In genomic region chr10:65470986-65471385, GRCh38 we compare ENCODE assay signal across 25 cellular contexts.
"Had no signal": no experiment of that assay in that cellular context is flagged by ENCODE, and none has a peak within 500 bp of the region (broad histone marks: within the 10 kb centered on the region; RNA-seq: fewer than 3 reads in every experiment).

No MANE protein-coding gene starts in this region.

- H3K36me3 ChIP-seq: heart left ventricle, left ventricle myocardium inferior, lower lobe of right lung, pancreas, right lobe of liver, tibial nerve, upper lobe of right lung had no signal

- H3K4me3 Mint-ChIP-seq: central memory CD8-positive, alpha-beta T cell; immature natural killer cell; memory B cell; naive B cell; nephron progenitor cell; stimulated activated naive B cell treated with anti-CD40 and anti-IgM and Interleukin-4, amounts not matched to agents 10 μg/mL and 1 μg/mL and 100 μg/mL, for 72 hours; stimulated activated naive CD8-positive, alpha-beta T cell treated with anti-CD3 and anti-CD28 coated beads, Interleukin-15, amount 100 ng/mL, for 72 hours had no signal

- ATAC-seq: heart left ventricle; left cardiac atrium; lower lobe of right lung; pancreas; right lobe of liver; stimulated activated naive B cell treated with anti-CD40 and anti-IgM and Interleukin-4, amounts not matched to agents 10 μg/mL and 1 μg/mL and 100 μg/mL, for 72 hours; stimulated activated naive CD8-positive, alpha-beta T cell treated with anti-CD3 and anti-CD28 coated beads, Interleukin-15, amount 100 ng/mL, for 72 hours; upper lobe of right lung had no signal

- H3K27ac ChIP-seq: dorsolateral prefrontal cortex, heart left ventricle, left ventricle myocardium inferior, lower lobe of right lung, pancreas, right lobe of liver, testis, tibial nerve, upper lobe of right lung had no signal

- H3K4me1 ChIP-seq: heart left ventricle, left ventricle myocardium inferior, lower lobe of right lung, pancreas, right lobe of liver, testis, tibial nerve, upper lobe of right lung had no signal

- H3K4me1 Mint-ChIP-seq: central memory CD8-positive, alpha-beta T cell; immature natural killer cell; memory B cell; naive B cell; nephron progenitor cell; stimulated activated naive B cell treated with anti-CD40 and anti-IgM and Interleukin-4, amounts not matched to agents 10 μg/mL and 1 μg/mL and 100 μg/mL, for 72 hours; stimulated activated naive CD8-positive, alpha-beta T cell treated with anti-CD3 and anti-CD28 coated beads, Interleukin-15, amount 100 ng/mL, for 72 hours had no signal

- H3K27ac Mint-ChIP-seq: immature natural killer cell; memory B cell; naive B cell; nephron progenitor cell; progenitor cell of endocrine pancreas; stimulated activated naive B cell treated with anti-CD40 and anti-IgM and Interleukin-4, amounts not matched to agents 10 μg/mL and 1 μg/mL and 100 μg/mL, for 72 hours; stimulated activated naive CD8-positive, alpha-beta T cell treated with anti-CD3 and anti-CD28 coated beads, Interleukin-15, amount 100 ng/mL, for 72 hours had no signal

- H3K36me3 Mint-ChIP-seq: memory B cell; naive B cell; stimulated activated naive B cell treated with anti-CD40 and anti-IgM and Interleukin-4, amounts not matched to agents 10 μg/mL and 1 μg/mL and 100 μg/mL, for 72 hours had no signal

- DNase-seq: cortex of kidney; dorsolateral prefrontal cortex; effector CD8-positive, alpha-beta T cell; heart left ventricle; hippocampal formation; immature natural killer cell; left cardiac atrium; left ventricle myocardium inferior; lower lobe of right lung; midbrain; naive B cell; nephron progenitor cell; pancreas; retina; right lobe of liver; stimulated activated CD4-positive, alpha-beta T cell treated with anti-CD3 and anti-CD28 coated beads, Interleukin-2, amount 100 ng/mL, for 24 hours; stimulated activated CD4-positive, alpha-beta T cell treated with anti-CD3 and anti-CD28 coated beads, Interleukin-4, amount 100 ng/mL, for 4 hours; stimulated activated naive B cell treated with anti-CD40 and anti-IgM and Interleukin-4, amounts not matched to agents 10 μg/mL and 1 μg/mL and 100 μg/mL, for 72 hours; stimulated activated naive CD8-positive, alpha-beta T cell treated with anti-CD3 and anti-CD28 coated beads, Interleukin-15, amount 100 ng/mL, for 72 hours; testis; upper lobe of right lung had no signal

- H3K27me3 ChIP-seq: dorsolateral prefrontal cortex, heart left ventricle, pancreas, right lobe of liver, testis, tibial nerve, upper lobe of right lung had no signal

- H3K9me3 ChIP-seq: heart left ventricle, lower lobe of right lung, pancreas, right lobe of liver, testis, upper lobe of right lung had no signal

- H3K4me3 ChIP-seq: dorsolateral prefrontal cortex, heart left ventricle, left ventricle myocardium inferior, lower lobe of right lung, pancreas, right lobe of liver, testis, tibial nerve, upper lobe of right lung had no signal

- H3K27me3 Mint-ChIP-seq: central memory CD8-positive, alpha-beta T cell; memory B cell; naive B cell; progenitor cell of endocrine pancreas; stimulated activated naive B cell treated with anti-CD40 and anti-IgM and Interleukin-4, amounts not matched to agents 10 μg/mL and 1 μg/mL and 100 μg/mL, for 72 hours; stimulated activated naive CD8-positive, alpha-beta T cell treated with anti-CD3 and anti-CD28 coated beads, Interleukin-15, amount 100 ng/mL, for 72 hours had no signal
